In the genomic region with DNA sequence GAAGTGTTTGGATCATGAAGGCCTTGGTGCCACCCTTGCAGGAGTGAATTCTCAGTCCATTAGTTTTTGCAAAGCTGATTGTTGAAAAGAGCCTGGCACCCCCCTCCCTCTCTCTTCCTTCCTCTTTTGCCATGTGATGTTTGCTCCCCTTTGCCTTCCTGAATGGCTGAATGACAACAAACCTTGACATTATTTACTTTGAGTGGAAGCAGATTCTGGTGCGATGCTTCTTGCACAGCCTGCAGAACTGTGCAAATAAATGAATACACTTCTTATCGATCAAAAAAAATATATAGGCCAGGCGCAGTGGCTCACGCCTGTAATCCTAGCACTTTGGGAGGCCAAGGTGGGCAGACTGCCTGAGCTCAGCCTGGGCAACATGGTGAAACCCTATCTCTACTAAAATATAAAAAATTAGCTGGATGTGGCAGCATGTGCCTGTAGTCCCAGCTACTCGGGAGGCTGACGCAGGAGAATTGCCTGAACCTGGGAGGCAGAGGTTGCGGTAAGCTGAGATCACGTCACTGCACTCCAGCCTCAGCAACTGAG, we compare ENCODE assay signal across 18 cellular contexts. TPM values are rescaled to one million over a fixed set of nuclear protein-coding genes. Genes with fewer than 3 reads are reported as not detected.
DNase-seq lines count a peak whose midpoint lies in the region; ATAC-seq and TF ChIP-seq lines count a peak whose summit lies in the region.
"Had no signal": no experiment of that assay in that cellular context is flagged by ENCODE, and none has a peak within 500 bp of the region (broad histone marks: within the 10 kb centered on the region; RNA-seq: fewer than 3 reads in every experiment).

No MANE protein-coding gene starts in this region.

- H3K4me1 ChIP-seq in A673 (ENCODE audit: insufficient read depth, low read length, poor library complexity, severe bottlenecking): peaks cover 15% of the 10 kb centered on the region
- H3K4me1 ChIP-seq: BE2C had no signal

- H3K4me1 Mint-ChIP-seq in endothelial cell (ENCODE audit: unreplicated experiment): peaks cover 26% of the 10 kb centered on the region
- peaks cover 35% of the 10 kb centered on the region for H3K4me1 Mint-ChIP-seq in activated CD4-positive, alpha-beta T cell treated with anti-CD3 and anti-CD28 coated beads, Interleukin-2, amount 10 ng/mL, durations not matched to agents 7 days and 5 days

- H3K36me3 ChIP-seq in A673 (ENCODE audit: insufficient read depth, low read length, poor library complexity, severe bottlenecking): no peaks in the 10 kb centered on the region
- H3K36me3 ChIP-seq: BE2C had no signal

- intact Hi-C loops in A673 (cut with micrococcal nuclease; ENCODE audit: unreplicated experiment): no loop called here

- H3K9me3 ChIP-seq in A673 (ENCODE audit: low read depth, low read length, poor library complexity, severe bottlenecking): no peaks in the 10 kb centered on the region
- H3K9me3 ChIP-seq: BE2C had no signal

- no peaks in the 10 kb centered on the region for H3K27me3 ChIP-seq in A673 (replicated peaks; ENCODE audit: insufficient read depth, low read depth, low read length, poor library complexity)
- H3K27me3 ChIP-seq: BE2C had no signal

- H3K36me3 Mint-ChIP-seq in endothelial cell (ENCODE audit: low read depth, unreplicated experiment): no peaks in the 10 kb centered on the region
- H3K36me3 Mint-ChIP-seq in activated CD4-positive, alpha-beta T cell treated with anti-CD3 and anti-CD28 coated beads, Interleukin-2, amount 10 ng/mL, durations not matched to agents 7 days and 5 days (ENCODE audit: low read depth): peaks cover 2% of the 10 kb centered on the region

- peak; percentile 52 for DNase-seq in COLO668 (lab: John Stamatoyannopoulos, UW; ENCODE audit: unreplicated experiment)
- peak; percentile 40 to 70 for DNase-seq in Kasumi-1 (lab: John Stamatoyannopoulos, UW)
- DNase-seq in NCI-H510A (lab: John Stamatoyannopoulos, UW): peak; percentile 43
- no peak for DNase-seq in endothelial cell (ENCODE audit: low spot score)
- DNase-seq in A673 (ENCODE audit: low spot score): no peak
- DNase-seq in NCI-H446 (lab: John Stamatoyannopoulos, UW): no peak
- DNase-seq in activated CD4-positive, alpha-beta T cell treated with anti-CD3 and anti-CD28 coated beads, Interleukin-2, amount 10 ng/mL, durations not matched to agents 7 days and 5 days: no peak
- DNase-seq: activated CD4-positive, alpha-beta T cell treated with anti-CD3 and anti-CD28 coated beads, Interleukin-2, amount 50 U/mL, for 48 hours; activated T-cell treated with anti-CD3 and anti-CD28 coated beads, Interleukin-2, amount 50 U/mL, for 72 hours; BE2C; endodermal cell; H9; hypothalamus; NCI-H1105; stimulated activated CD4-positive, alpha-beta T cell treated with anti-CD3 and anti-CD28 coated beads, Interleukin-4, amount 100 ng/mL, for 24 hours; T1000 had no signal

- no peak overlapping the region for H3K27ac ChIP-seq in A673 (ENCODE audit: low read depth, low read length, poor library complexity, severe bottlenecking)

- no peaks in the 10 kb centered on the region for H3K27me3 Mint-ChIP-seq in endothelial cell (ENCODE audit: unreplicated experiment)
- H3K27me3 Mint-ChIP-seq in activated CD4-positive, alpha-beta T cell treated with anti-CD3 and anti-CD28 coated beads, Interleukin-2, amount 10 ng/mL, durations not matched to agents 7 days and 5 days: peaks cover 3% of the 10 kb centered on the region

- TF ChIP-seq CTCF in endothelial cell (IDR thresholded peaks at IDR 0.05; ENCODE audit: unreplicated experiment): no peak
- no peak for TF ChIP-seq CTCF in A673 (conservative IDR thresholded peaks at IDR 0.05; ENCODE audit: low read depth, low read length)

- ATAC-seq in GM19397 (IDR thresholded peaks at IDR 0.05; ENCODE audit: unreplicated experiment): no peak
- ATAC-seq: activated T-cell treated with anti-CD3 and anti-CD28 coated beads, Interleukin-2, amount 50 U/mL, for 72 hours had no signal

- BruUV-seq in A673 (replicated peaks; lab: Mats Ljungman, UMichigan): no TSS peak

- H3K27ac Mint-ChIP-seq in endothelial cell (ENCODE audit: unreplicated experiment): no peak overlapping the region
- no peak overlapping the region for H3K27ac Mint-ChIP-seq in activated CD4-positive, alpha-beta T cell treated with anti-CD3 and anti-CD28 coated beads, Interleukin-2, amount 10 ng/mL, durations not matched to agents 7 days and 5 days
- H3K27ac Mint-ChIP-seq: activated T-cell treated with anti-CD3 and anti-CD28 coated beads, Interleukin-2, amount 50 U/mL, for 72 hours; endodermal cell; H9 had no signal

- H3K4me3 Mint-ChIP-seq in endothelial cell (ENCODE audit: unreplicated experiment): peak overlapping the region; percentile 22
- no peak overlapping the region for H3K4me3 Mint-ChIP-seq in activated CD4-positive, alpha-beta T cell treated with anti-CD3 and anti-CD28 coated beads, Interleukin-2, amount 10 ng/mL, durations not matched to agents 7 days and 5 days
- H3K4me3 Mint-ChIP-seq: endodermal cell had no signal

- H3K4me3 ChIP-seq in A673 (ENCODE audit: low read depth, low read length, poor library complexity, severe bottlenecking): no peak overlapping the region

- POLR2A ChIA-PET in A673 (lab: Charles Lee; ENCODE audit: low non-redundant PET): no interaction called here
- POLR2A ChIA-PET in activated CD4-positive, alpha-beta T cell treated with anti-CD3 and anti-CD28 coated beads, Interleukin-2, amount 10 ng/mL, durations not matched to agents 7 days and 5 days (lab: Charles Lee): no interaction called here

- H3K9me3 Mint-ChIP-seq in endothelial cell (ENCODE audit: unreplicated experiment): no peaks in the 10 kb centered on the region
- peaks cover 3% of the 10 kb centered on the region for H3K9me3 Mint-ChIP-seq in activated CD4-positive, alpha-beta T cell treated with anti-CD3 and anti-CD28 coated beads, Interleukin-2, amount 10 ng/mL, durations not matched to agents 7 days and 5 days
- H3K9me3 Mint-ChIP-seq: central memory CD8-positive, alpha-beta T cell had no signal

- CTCF ChIA-PET in A673 (lab: Charles Lee): no interaction called here
- CTCF ChIA-PET in activated CD4-positive, alpha-beta T cell treated with anti-CD3 and anti-CD28 coated beads, Interleukin-2, amount 10 ng/mL, durations not matched to agents 7 days and 5 days (lab: Charles Lee): no interaction called here

RNA-seq across cellular contexts. Expression of a gene that starts 2.0 kb away (rescaled TPM):
- total RNA-seq in endothelial cell (ENCODE audit: unreplicated experiment) (16.2 TPM), A673 (2021) (40.2 and 46.7 TPM in 2 replicates)
- 10 to 100 TPM; 13.2 to 14.3 TPM for total RNA-seq in activated CD4-positive, alpha-beta T cell treated with anti-CD3 and anti-CD28 coated beads, Interleukin-2, amount 10 ng/mL, durations not matched to agents 7 days and 5 days

Comparison
In these comparisons a context has a peak if more than half of its experiments do, and no peak if none do; other contexts are left out.
1. DNase-seq: peak in COLO668 (single experiment), Kasumi-1 (2 of 2) and NCI-H510A (single experiment); none in endothelial cell (single experiment), A673 (single experiment), NCI-H446 (0 of 2) and activated CD4-positive, alpha-beta T cell treated with anti-CD3 and anti-CD28 coated beads, Interleukin-2, amount 10 ng/mL, durations not matched to agents 7 days and 5 days (single experiment).